In genomic region chr5:85077581-85077980, GRCh38 we compare ENCODE assay signal across 23 cellular contexts.
DNase-seq lines count a peak whose midpoint lies in the region; ATAC-seq and TF ChIP-seq lines count a peak whose summit lies in the region.
"Had no signal": no experiment of that assay in that cellular context is flagged by ENCODE, and none has a peak within 500 bp of the region (broad histone marks: within the 10 kb centered on the region; RNA-seq: fewer than 3 reads in every experiment).

No MANE protein-coding gene starts in this region.

- ATAC-seq in left lobe of liver, result no peak
- ATAC-seq: CD8-positive, alpha-beta T cell; HCT116; SK-N-SH treated with all-trans-retinoic acid at 6 μM for 48 hours; T-cell had no signal

- intact Hi-C loops in PC-9 (cut with micrococcal nuclease; ENCODE audit: unreplicated experiment) (no loop called here), CD14-positive monocyte (cut with micrococcal nuclease) (no loop called here)

- no peaks in the 10 kb centered on the region for H3K36me3 ChIP-seq in PC-9 (ENCODE audit: low read depth)
- H3K36me3 ChIP-seq in hepatocyte (replicated peaks; ENCODE audit: insufficient read depth, low read depth), result no peaks in the 10 kb centered on the region
- H3K36me3 ChIP-seq: BLaER1 had no signal

- H3K9me3 ChIP-seq in PC-9 (ENCODE audit: insufficient read depth, low read depth) (no peaks in the 10 kb centered on the region), hepatocyte (ENCODE audit: low read depth) (no peaks in the 10 kb centered on the region)
- H3K9me3 ChIP-seq: BLaER1 had no signal

- CTCF ChIA-PET in PC-9 (lab: Charles Lee), result no interaction called here

- TF ChIP-seq CTCF in C4-2B (conservative IDR thresholded peaks at IDR 0.05) (peak; percentile 23), LNCaP clone FGC (IDR thresholded peaks at IDR 0.05; ENCODE audit: control insufficient read depth, extremely low read depth, insufficient read depth) (peak; percentile 9; the same call in 1 of the 2 replicates), PC-9 (conservative IDR thresholded peaks at IDR 0.05) (0 out of 2 replicates have a peak, but pooled peaks have one; percentile 20), hepatocyte (IDR thresholded peaks at IDR 0.05; ENCODE audit: poor library complexity) (peak; percentile 9), CD14-positive monocyte (IDR thresholded peaks at IDR 0.05) (no peak)

- H3K9me2 ChIP-seq in PC-9 (ENCODE audit: insufficient read depth) (no peaks in the 10 kb centered on the region), hepatocyte (replicated peaks; ENCODE audit: insufficient read depth) (no peaks in the 10 kb centered on the region)

- no peaks in the 10 kb centered on the region for H3F3A ChIP-seq in PC-9 (ENCODE audit: insufficient read depth, low read depth)

- DNase-seq in LNCaP clone FGC (ENCODE audit: low read depth) (no peak), PC-9 (no peak), hepatocyte (ENCODE audit: low spot score) (no peak), NCI-H1417 treated with DMSO at 0.1 percent for 48 hours (lab: John Stamatoyannopoulos, UW) (no peak), left lobe of liver (ENCODE audit: low spot score) (no peak), amygdala (lab: John Stamatoyannopoulos, UW) (no peak), CD14-positive monocyte (ENCODE audit: low spot score) (no peak)
- DNase-seq: Calu3; CD8-positive, alpha-beta T cell; DMS153; GDM1; GOT3; Karpas-422; NCI-H1092; NCI-H146; NCI-H2081 treated with DMSO at 0.1 percent for 48 hours; NCI-H446; NCI-H526; T-cell had no signal

- no TSS peak for BruUV-seq in PC-9 (replicated peaks; lab: Mats Ljungman, UMichigan)

- no peaks in the 10 kb centered on the region for H3K79me2 ChIP-seq in PC-9 (ENCODE audit: low read depth)
- H3K79me2 ChIP-seq in hepatocyte, result no peaks in the 10 kb centered on the region

- H3K9me3 Mint-ChIP-seq in CD14-positive monocyte, result no peaks in the 10 kb centered on the region
- H3K9me3 Mint-ChIP-seq: CD8-positive, alpha-beta T cell had no signal

- no peaks in the 10 kb centered on the region for H4K20me1 ChIP-seq in PC-9 (ENCODE audit: insufficient read depth)
- H4K20me1 ChIP-seq in hepatocyte (ENCODE audit: insufficient read depth, poor library complexity, severe bottlenecking), result no peaks in the 10 kb centered on the region
- H4K20me1 ChIP-seq: BLaER1 had no signal

- no peaks in the 10 kb centered on the region for H3K4me1 Mint-ChIP-seq in CD14-positive monocyte
- H3K4me1 Mint-ChIP-seq: T-cell had no signal

- H3K4me3 ChIP-seq in LNCaP clone FGC (ENCODE audit: low read depth, low read length) (no peak overlapping the region), PC-9 (no peak overlapping the region), hepatocyte (no peak overlapping the region)
- H3K4me3 ChIP-seq: BLaER1 had no signal

- no peaks in the 10 kb centered on the region for H3K27me3 ChIP-seq in PC-9 (ENCODE audit: insufficient read depth, low read depth)
- H3K27me3 ChIP-seq in hepatocyte, result no peaks in the 10 kb centered on the region
- H3K27me3 ChIP-seq: BLaER1 had no signal

- H2AFZ ChIP-seq in PC-9 (no peak overlapping the region), hepatocyte (no peak overlapping the region)

- H3K27ac ChIP-seq in C4-2B (no peak overlapping the region), PC-9 (no peak overlapping the region), hepatocyte (no peak overlapping the region)
- H3K27ac ChIP-seq: BLaER1 had no signal

- no peak overlapping the region for H3K27ac Mint-ChIP-seq in CD14-positive monocyte
- H3K27ac Mint-ChIP-seq: CD8-positive, alpha-beta T cell; T-cell had no signal

- H3K4me2 ChIP-seq in PC-9 (no peak overlapping the region), hepatocyte (no peak overlapping the region)
- H3K4me2 ChIP-seq: BLaER1 had no signal

- H3K4me3 Mint-ChIP-seq in CD14-positive monocyte, result no peak overlapping the region
- H3K4me3 Mint-ChIP-seq: CD8-positive, alpha-beta T cell; T-cell had no signal

- no peaks in the 10 kb centered on the region for H3K4me1 ChIP-seq in PC-9 (replicated peaks; ENCODE audit: insufficient read depth)
- H3K4me1 ChIP-seq in hepatocyte (ENCODE audit: insufficient read depth), result no peaks in the 10 kb centered on the region
- H3K4me1 ChIP-seq: BLaER1 had no signal

- H3K36me3 Mint-ChIP-seq in CD14-positive monocyte, result no peaks in the 10 kb centered on the region
- H3K36me3 Mint-ChIP-seq: CD8-positive, alpha-beta T cell; T-cell had no signal

- POLR2A ChIA-PET in PC-9 (lab: Charles Lee; ENCODE audit: unreplicated experiment), result no interaction called here

- H3K27me3 Mint-ChIP-seq in CD14-positive monocyte (ENCODE audit: low read depth in 3 of 3), result peaks cover 0 to 1% (median 0%) of the 10 kb centered on the region in 3 donors
- H3K27me3 Mint-ChIP-seq: T-cell had no signal
